In the genomic region with DNA sequence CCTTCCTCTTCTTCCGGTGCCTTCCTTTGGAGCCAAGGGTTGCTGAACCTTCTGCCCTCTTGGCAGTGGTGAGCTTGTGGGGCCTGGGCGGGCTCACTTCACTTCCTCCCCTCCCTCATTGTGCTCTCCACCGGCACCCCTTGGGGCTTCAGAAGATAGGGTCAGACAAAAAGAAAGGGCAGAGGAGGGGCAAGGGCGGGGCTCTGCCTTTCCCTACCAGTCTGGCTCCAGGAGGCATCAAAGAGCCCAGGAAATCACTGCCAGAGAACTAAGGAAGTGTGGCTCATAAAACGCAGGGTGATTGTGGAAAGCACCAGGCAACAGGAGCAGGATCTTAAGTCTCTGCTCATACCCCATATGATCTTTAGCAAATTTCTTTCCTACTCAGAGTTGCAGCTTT, we compare ENCODE assay signal across 30 cellular contexts. TPM values are rescaled to one million over a fixed set of nuclear protein-coding genes. Genes with fewer than 3 reads are reported as not detected.
A peak's percentile ranks its signal among the peaks of the same experiment; 100 is the strongest.
DNase-seq lines count a peak whose midpoint lies in the region; ATAC-seq and TF ChIP-seq lines count a peak whose summit lies in the region.
"Had no signal": no experiment of that assay in that cellular context is flagged by ENCODE, and none has a peak within 500 bp of the region (broad histone marks: within the 10 kb centered on the region; RNA-seq: fewer than 3 reads in every experiment).

No MANE protein-coding gene starts in this region.

- no peak overlapping the region for H3K23ac ChIP-seq in neuronal stem cell (ENCODE audit: low read depth, low read length, poor library complexity)

- no peak overlapping the region for H4K8ac ChIP-seq in neuronal stem cell (ENCODE audit: low read depth, low read length)

- H3K14ac ChIP-seq in neuronal stem cell (ENCODE audit: low read length) = no peak overlapping the region

- H2BK120ac ChIP-seq in neuronal stem cell (ENCODE audit: low read depth, low read length) = no peak overlapping the region

- H3K4me3 Mint-ChIP-seq in WTC11 = no peak overlapping the region
- H3K4me3 Mint-ChIP-seq: activated CD4-positive, alpha-beta memory T cell treated with anti-CD3 and anti-CD28 coated beads, Interleukin-2, amount 10 ng/mL, durations not matched to agents 7 days and 5 days; HFFc6; natural killer cell had no signal

- H4K91ac ChIP-seq in neuronal stem cell (ENCODE audit: low read depth, low read length, poor library complexity) = no peak overlapping the region

- no peak overlapping the region for H3K27ac Mint-ChIP-seq in WTC11
- H3K27ac Mint-ChIP-seq: activated CD4-positive, alpha-beta memory T cell treated with anti-CD3 and anti-CD28 coated beads, Interleukin-2, amount 10 ng/mL, durations not matched to agents 7 days and 5 days; HFFc6; natural killer cell had no signal

- H3K27me3 ChIP-seq in neuronal stem cell (ENCODE audit: control insufficient read depth in 3 of 3, insufficient read depth in 3 of 3, low read depth in 1 of 3, low read length in 3 of 3) (no peaks in the 10 kb centered on the region), left ventricle myocardium inferior (ENCODE audit: low read depth) (peaks cover 10% of the 10 kb centered on the region)
- H3K27me3 ChIP-seq in effector memory CD4-positive, alpha-beta T cell (replicated peaks; ENCODE audit: control insufficient read depth, insufficient read depth, low read length, poor library complexity, severe bottlenecking) = no peaks in the 10 kb centered on the region
- H3K27me3 ChIP-seq: breast epithelium, suprapubic skin, upper lobe of left lung had no signal

- DNase-seq in WTC11 (ENCODE audit: low spot score) = peak; percentile 21
- peak; percentile 26 for DNase-seq in iPS-NIHi11 (ENCODE audit: low spot score)
- DNase-seq in neuronal stem cell (ENCODE audit: low spot score) = no peak
- no peak for DNase-seq in effector memory CD4-positive, alpha-beta T cell
- DNase-seq in left ventricle myocardium inferior = no peak
- DNase-seq: activated CD4-positive, alpha-beta memory T cell treated with anti-CD3 and anti-CD28 coated beads, Interleukin-2, amount 10 ng/mL, durations not matched to agents 7 days and 5 days; activated CD8-positive, alpha-beta memory T cell treated with anti-CD3 and anti-CD28 coated beads, Interleukin-2, amount 50 U/mL, for 4 hours; activated naive CD4-positive, alpha-beta T cell treated with anti-CD3 and anti-CD28 coated beads, Interleukin-2, amount 50 U/mL, for 16 hours; amniotic stem cell; HFFc6; islet precursor cell; KBM-7; natural killer cell; NCI-H1092 treated with DMSO at 0.1 percent for 48 hours; NCI-H1694 treated with DMSO at 0.1 percent for 48 hours; NCI-H2171; NCI-H524; NK-92 treated with Interleukin-12 subunit alpha and Interleukin-12 subunit beta, amount 100 ng/mL, for 24 hours; PC-3; stimulated activated naive CD4-positive, alpha-beta T cell; T-helper 2 cell; upper lobe of left lung had no signal

- H2AK5ac ChIP-seq in neuronal stem cell (ENCODE audit: low read depth, low read length) = no peak overlapping the region

- no CpG with 5 or more reads among the region's 5 CpGs for WGBS in neuronal stem cell (ENCODE audit: extremely low coverage in 2 of 2, insufficient read length in 2 of 2, insufficient replicate concordance in 1 of 2), 2 donors

- no peaks in the 10 kb centered on the region for H3K27me3 Mint-ChIP-seq in WTC11 (ENCODE audit: low read depth)

- H3K9me3 ChIP-seq in HEK293 (ENCODE audit: control insufficient read depth, insufficient read depth, low read depth, low read length) (no peaks in the 10 kb centered on the region), neuronal stem cell (replicated peaks in 1 of 2; ENCODE audit: control insufficient read depth in 2 of 2, insufficient read depth in 1 of 2, low read depth in 1 of 2, low read length in 2 of 2) (no peaks in the 10 kb centered on the region), left ventricle myocardium inferior (replicated peaks) (no peaks in the 10 kb centered on the region)
- no peaks in the 10 kb centered on the region for H3K9me3 ChIP-seq in effector memory CD4-positive, alpha-beta T cell (ENCODE audit: control insufficient read depth, low read length)
- H3K9me3 ChIP-seq: breast epithelium, suprapubic skin, upper lobe of left lung had no signal

- no peak overlapping the region for H2BK12ac ChIP-seq in neuronal stem cell (ENCODE audit: low read length)

- no peaks in the 10 kb centered on the region for H3K36me3 Mint-ChIP-seq in WTC11
- H3K36me3 Mint-ChIP-seq: natural killer cell had no signal

- POLR2A ChIA-PET in HEK293 (lab: Yijun Ruan, JAX) = no interaction called here
- POLR2A ChIA-PET in WTC11 (lab: Charles Lee) = no interaction called here

- ATAC-seq in WTC11 (peak; percentile 97), GM18519 (IDR thresholded peaks at IDR 0.05; ENCODE audit: low FRiP score, unreplicated experiment) (no peak), HG03045 (IDR thresholded peaks at IDR 0.05; ENCODE audit: unreplicated experiment) (no peak)
- ATAC-seq: natural killer cell, PC-3 had no signal

- peaks cover 11% of the 10 kb centered on the region for H3K4me1 Mint-ChIP-seq in WTC11
- H3K4me1 Mint-ChIP-seq: activated CD4-positive, alpha-beta memory T cell treated with anti-CD3 and anti-CD28 coated beads, Interleukin-2, amount 10 ng/mL, durations not matched to agents 7 days and 5 days; natural killer cell had no signal

- no peak overlapping the region for H2BK5ac ChIP-seq in neuronal stem cell (ENCODE audit: low read length)

- H3K79me1 ChIP-seq in neuronal stem cell (ENCODE audit: low read depth, low read length) = no peaks in the 10 kb centered on the region

- no peak overlapping the region for H3K27ac ChIP-seq in HEK293 (ENCODE audit: extremely low read depth, low read depth, low read length)
- no peak overlapping the region for H3K27ac ChIP-seq in neuronal stem cell (replicated peaks; ENCODE audit: low read length)
- no peak overlapping the region for H3K27ac ChIP-seq in effector memory CD4-positive, alpha-beta T cell (ENCODE audit: insufficient read depth, low read length, poor library complexity, severe bottlenecking)
- no peak overlapping the region for H3K27ac ChIP-seq in left ventricle myocardium inferior (replicated peaks)
- H3K27ac ChIP-seq: breast epithelium, suprapubic skin, upper lobe of left lung had no signal

- H3K9me3 Mint-ChIP-seq in WTC11 = no peaks in the 10 kb centered on the region
- H3K9me3 Mint-ChIP-seq: activated CD4-positive, alpha-beta memory T cell treated with anti-CD3 and anti-CD28 coated beads, Interleukin-2, amount 10 ng/mL, durations not matched to agents 7 days and 5 days; HFFc6; natural killer cell had no signal

- intact Hi-C loops in left ventricle myocardium inferior (cut with micrococcal nuclease) = no loop called here

- H3K4me1 ChIP-seq in HEK293 (ENCODE audit: control insufficient read depth, insufficient read depth, low read length) = 0 out of 2 replicates have a peak, but pooled peaks cover 2% of the 10 kb centered on the region
- peaks cover 3 to 8% of the 10 kb centered on the region in 2 donors for H3K4me1 ChIP-seq in neuronal stem cell (ENCODE audit: control insufficient read depth in 2 of 2, insufficient read depth in 1 of 2, low read depth in 1 of 2, low read length in 2 of 2)
- no peaks in the 10 kb centered on the region for H3K4me1 ChIP-seq in effector memory CD4-positive, alpha-beta T cell (ENCODE audit: control insufficient read depth, insufficient read depth, low read length, poor library complexity, severe bottlenecking)
- H3K4me1 ChIP-seq in left ventricle myocardium inferior = no peaks in the 10 kb centered on the region
- H3K4me1 ChIP-seq: breast epithelium, suprapubic skin, upper lobe of left lung had no signal

- H3K18ac ChIP-seq in neuronal stem cell (ENCODE audit: low read length) = no peak overlapping the region

- no peak overlapping the region for H3K4ac ChIP-seq in neuronal stem cell (ENCODE audit: low read length)

- CTCF ChIA-PET in HEK293 (lab: Yijun Ruan, JAX) (interaction anchor here (0.6 kb wide), 1 partner anchor 41 kb away, joined by 5 read pairs; no protein-coding TSS in a partner anchor), WTC11 (lab: Charles Lee) (no interaction called here)

- H3K36me3 ChIP-seq in HEK293 (ENCODE audit: control insufficient read depth in 2 of 2, insufficient read depth in 1 of 2, low read length in 2 of 2) (no peaks in the 10 kb centered on the region), neuronal stem cell (replicated peaks in 1 of 2; ENCODE audit: control insufficient read depth in 2 of 2, insufficient read depth in 2 of 2, low read length in 2 of 2) (no peaks in the 10 kb centered on the region), left ventricle myocardium inferior (no peaks in the 10 kb centered on the region)
- no peaks in the 10 kb centered on the region for H3K36me3 ChIP-seq in effector memory CD4-positive, alpha-beta T cell (ENCODE audit: control insufficient read depth, insufficient read depth, low read length)
- H3K36me3 ChIP-seq: breast epithelium, suprapubic skin, upper lobe of left lung had no signal

- H3K4me3 ChIP-seq in HEK293 (ENCODE audit: low read depth, low read length) = no peak overlapping the region
- no peak overlapping the region for H3K4me3 ChIP-seq in neuronal stem cell (ENCODE audit: low read length in 2 of 2)
- H3K4me3 ChIP-seq in effector memory CD4-positive, alpha-beta T cell (ENCODE audit: insufficient read depth, low read depth, low read length, poor library complexity, severe bottlenecking) = no peak overlapping the region
- H3K4me3 ChIP-seq in left ventricle myocardium inferior = no peak overlapping the region
- H3K4me3 ChIP-seq: breast epithelium, lung, suprapubic skin, upper lobe of left lung had no signal

- H2AFZ ChIP-seq in neuronal stem cell (ENCODE audit: low read length) = peak overlapping the region; percentile 68

- no peak for TF ChIP-seq CTCF in HEK293 (tag by site-specific recombination; IDR thresholded peaks at IDR 0.05)
- TF ChIP-seq CTCF in WTC11 (IDR thresholded peaks at IDR 0.05) = no peak
- TF ChIP-seq CTCF in left ventricle myocardium inferior (IDR thresholded peaks at IDR 0.05; ENCODE audit: borderline replicate concordance) = no peak

- H3K4me2 ChIP-seq in neuronal stem cell (ENCODE audit: insufficient read depth, low read length, poor library complexity, severe bottlenecking) = no peak overlapping the region

- no peak overlapping the region for H2BK15ac ChIP-seq in neuronal stem cell (ENCODE audit: low read length)

- H3K9ac ChIP-seq in neuronal stem cell (ENCODE audit: low read depth, low read length, poor library complexity) = no peak overlapping the region

TF ChIP-seq in HEK293, 187 proteins besides CTCF, POLR2A, EP300 and RAD21 (continues in another document):
- TF ChIP-seq GFI1B (tag by site-specific recombination; IDR thresholded peaks at IDR 0.05) = peak; percentile 20; the same call in 1 of the 2 replicates
- no peak for TF ChIP-seq ZNF416 (tag by site-specific recombination; IDR thresholded peaks at IDR 0.05)

TF ChIP-seq in WTC11, 78 proteins besides CTCF, POLR2A, EP300 and RAD21 (continues in another document):
- TF ChIP-seq ETV6 (CRISPR knock-in tag; IDR thresholded peaks at IDR 0.05) (no peak), ESRRA (CRISPR knock-in tag; IDR thresholded peaks at IDR 0.05; ENCODE audit: borderline replicate concordance) (no peak)

RNA-seq across cellular contexts. Expression of gene ACOT12, which starts 34.8 kb away (rescaled TPM):
- 0.16 TPM in 1 of 3 replicates, not detected in the others for total RNA-seq in WTC11 (2021)
- polyA plus RNA-seq in neuronal stem cell (2013, experiment 1 of 2) = 0.04 TPM
- polyA plus RNA-seq in neuronal stem cell (2013, experiment 2 of 2) = 0.08 TPM
- not detected for total RNA-seq in left ventricle myocardium inferior
- total RNA-seq: activated CD4-positive, alpha-beta memory T cell treated with anti-CD3 and anti-CD28 coated beads, Interleukin-2, amount 10 ng/mL, durations not matched to agents 7 days and 5 days; breast epithelium; HFFc6; lung; M059J; natural killer cell; osteocyte; PC-3; upper lobe of left lung had no signal
- polyA plus RNA-seq: lung had no signal

RNA-seq across cellular contexts. Expression of gene ZCCHC9, which starts 57.7 kb away (rescaled TPM):
- total RNA-seq in WTC11 (2021) (30.4 to 30.8 TPM (median 30.8 TPM) in 3 replicates), left ventricle myocardium inferior (8.9 TPM)
- 51.0 TPM for polyA plus RNA-seq in neuronal stem cell (2013, experiment 1 of 2)
- 54.2 TPM for polyA plus RNA-seq in neuronal stem cell (2013, experiment 2 of 2)

Comparison
In these comparisons a context has a peak if more than half of its experiments do, and no peak if none do; other contexts are left out.
1. DNase-seq: peak in WTC11 (single experiment) and iPS-NIHi11 (single experiment); none in neuronal stem cell (single experiment), effector memory CD4-positive, alpha-beta T cell (0 of 3) and left ventricle myocardium inferior (single experiment).